In the genomic region with DNA sequence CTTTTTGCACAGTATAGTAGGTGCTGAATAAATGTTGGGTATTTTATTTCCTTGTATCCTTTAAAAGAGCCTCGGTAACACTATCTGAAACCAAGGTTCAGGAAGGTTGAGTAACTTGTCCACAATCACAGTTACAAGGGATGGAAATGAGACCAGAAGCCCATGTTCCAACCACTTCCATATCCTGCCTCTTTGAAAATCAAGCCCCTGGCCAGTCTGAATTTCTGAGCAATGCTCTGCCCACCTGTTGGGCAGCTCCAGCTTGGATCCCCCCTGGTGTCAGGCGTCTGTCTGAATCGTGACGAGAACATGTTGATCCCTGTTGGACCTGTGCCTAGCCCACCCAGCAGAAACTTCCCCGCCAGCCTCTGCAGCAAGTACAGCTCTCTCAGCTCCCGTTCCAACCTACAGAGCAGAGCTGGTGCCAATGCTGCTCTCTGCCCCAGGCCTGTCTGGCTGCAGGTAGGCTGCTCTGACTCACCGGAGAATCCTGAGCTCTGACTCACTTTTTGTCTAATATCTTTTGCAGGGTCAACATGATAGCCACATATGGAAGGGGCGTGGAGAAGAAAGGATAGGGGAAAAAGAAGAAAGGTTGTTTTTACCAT, we compare ENCODE assay signal across 10 cellular contexts.
DNase-seq lines count a peak whose midpoint lies in the region; ATAC-seq and TF ChIP-seq lines count a peak whose summit lies in the region.
"Had no signal": no experiment of that assay in that cellular context is flagged by ENCODE, and none has a peak within 500 bp of the region (broad histone marks: within the 10 kb centered on the region; RNA-seq: fewer than 3 reads in every experiment).

No MANE protein-coding gene starts in this region.

- intact Hi-C loops in CD4-positive, alpha-beta T cell (cut with DNase I, micrococcal nuclease): no loop called here

- H3K4me2 ChIP-seq in osteoblast (ENCODE audit: insufficient read depth, low read length): peak overlapping the region; percentile 53

- H3K27me3 Mint-ChIP-seq in CD4-positive, alpha-beta T cell: no peaks in the 10 kb centered on the region
- H3K27me3 Mint-ChIP-seq: activated CD4-positive, alpha-beta T cell treated with anti-CD3 and anti-CD28 coated beads, Interleukin-2, amount 10 ng/mL, durations not matched to agents 7 days and 5 days had no signal

- TF ChIP-seq CTCF in GM12865 (IDR thresholded peaks at IDR 0.05; ENCODE audit: insufficient read depth, low read depth, low read length, missing control alignments) (no peak), osteoblast (IDR thresholded peaks at IDR 0.05; ENCODE audit: extremely low read depth, low read depth, low read length) (no peak)
- TF ChIP-seq CTCF in CD4-positive, alpha-beta T cell (IDR thresholded peaks at IDR 0.05): no peak

- no peaks in the 10 kb centered on the region for H3K9me3 ChIP-seq in osteoblast (ENCODE audit: low read depth, low read length)
- no peaks in the 10 kb centered on the region for H3K9me3 ChIP-seq in CD4-positive, alpha-beta T cell (ENCODE audit: control insufficient read depth, low read length)

- H3K27me3 ChIP-seq in osteoblast (ENCODE audit: insufficient read depth, low read length): no peaks in the 10 kb centered on the region
- no peaks in the 10 kb centered on the region for H3K27me3 ChIP-seq in CD4-positive, alpha-beta T cell (ENCODE audit: control insufficient read depth, insufficient read depth, low read length)

- H3K36me3 Mint-ChIP-seq in CD4-positive, alpha-beta T cell (ENCODE audit: low read depth): no peaks in the 10 kb centered on the region

- H3K36me3 ChIP-seq in osteoblast (ENCODE audit: insufficient read depth, low read length): no peaks in the 10 kb centered on the region

- peak; percentile 25 for DNase-seq in GM12865 (ENCODE audit: low read depth)
- peak; percentile 80 for DNase-seq in HT-29 (ENCODE audit: low spot score)
- DNase-seq in T47D (ENCODE audit: low read depth in 1 of 2, low spot score in 1 of 2): peak; percentile 28 to 52
- no peak for DNase-seq in osteoblast (ENCODE audit: insufficient read length, low spot score, missing footprints)
- no peak for DNase-seq in activated effector memory CD4-positive, alpha-beta T cell treated with Interleukin-2 at 50 U/mL for 16 hours
- no peak for DNase-seq in CD4-positive, alpha-beta T cell
- no peak for DNase-seq in stimulated activated CD4-positive, alpha-beta T cell treated with anti-CD3 and anti-CD28 coated beads, Interleukin-12 subunit alpha, Interleukin-12 subunit beta, amount 100 ng/mL, for 4 hours
- DNase-seq: activated CD4-positive, alpha-beta T cell treated with anti-CD3 and anti-CD28 coated beads, Interleukin-2, amount 10 ng/mL, durations not matched to agents 7 days and 5 days; DMS79 treated with DMSO at 0.1 percent for 48 hours had no signal

- no peaks in the 10 kb centered on the region for H4K20me1 ChIP-seq in osteoblast (ENCODE audit: insufficient read depth, low read length)

- POLR2A ChIA-PET in CD4-positive, alpha-beta T cell (lab: Charles Lee): no interaction called here

- H3K9me3 Mint-ChIP-seq in CD4-positive, alpha-beta T cell: no peaks in the 10 kb centered on the region
- H3K9me3 Mint-ChIP-seq: activated CD4-positive, alpha-beta T cell treated with anti-CD3 and anti-CD28 coated beads, Interleukin-2, amount 10 ng/mL, durations not matched to agents 7 days and 5 days had no signal

- H3K27ac ChIP-seq in osteoblast (ENCODE audit: low read depth, low read length): peak overlapping the region; percentile 23
- H3K27ac ChIP-seq in CD4-positive, alpha-beta T cell (ENCODE audit: low read depth, low read length): no peak overlapping the region

- no peaks in the 10 kb centered on the region for H3K79me2 ChIP-seq in osteoblast (ENCODE audit: insufficient read depth, low read length)

- no peak for ATAC-seq in CD4-positive, alpha-beta T cell (ENCODE audit: poor library complexity)
- ATAC-seq in GM21526 (IDR thresholded peaks at IDR 0.05; ENCODE audit: low FRiP score, unreplicated experiment): no peak

- H3K27ac Mint-ChIP-seq in CD4-positive, alpha-beta T cell: no peak overlapping the region
- H3K27ac Mint-ChIP-seq: activated CD4-positive, alpha-beta T cell treated with anti-CD3 and anti-CD28 coated beads, Interleukin-2, amount 10 ng/mL, durations not matched to agents 7 days and 5 days had no signal

- H3K4me3 ChIP-seq in GM12865 (ENCODE audit: low read depth, low read length): no peak overlapping the region
- peak overlapping the region; percentile 30 for H3K4me3 ChIP-seq in osteoblast (ENCODE audit: insufficient read depth, low read length)

- H3K4me1 Mint-ChIP-seq in CD4-positive, alpha-beta T cell (ENCODE audit: low read depth): no peaks in the 10 kb centered on the region
- H3K4me1 Mint-ChIP-seq: activated CD4-positive, alpha-beta T cell treated with anti-CD3 and anti-CD28 coated beads, Interleukin-2, amount 10 ng/mL, durations not matched to agents 7 days and 5 days had no signal

- peaks cover 25% of the 10 kb centered on the region for H3K4me1 ChIP-seq in osteoblast (ENCODE audit: insufficient read depth, low read length)

- no peak overlapping the region for H3K4me3 Mint-ChIP-seq in CD4-positive, alpha-beta T cell
- H3K4me3 Mint-ChIP-seq: activated CD4-positive, alpha-beta T cell treated with anti-CD3 and anti-CD28 coated beads, Interleukin-2, amount 10 ng/mL, durations not matched to agents 7 days and 5 days had no signal

- peak overlapping the region; percentile 36 for H2AFZ ChIP-seq in osteoblast (ENCODE audit: low read length)

- CTCF ChIA-PET in CD4-positive, alpha-beta T cell (lab: Charles Lee): no interaction called here

- in situ Hi-C loops in T47D (cut with HindIII; ENCODE audit: low pct_unique_long_range_greater_than_20kb, low sequenced_read_pairs): no loop called here

Comparison
In these comparisons a context has a peak if more than half of its experiments do, and no peak if none do; other contexts are left out.
1. DNase-seq: peak in GM12865 (single experiment), HT-29 (single experiment) and T47D (2 of 2); none in osteoblast (single experiment), activated effector memory CD4-positive, alpha-beta T cell treated with Interleukin-2 at 50 U/mL for 16 hours (single experiment), CD4-positive, alpha-beta T cell (0 of 10) and stimulated activated CD4-positive, alpha-beta T cell treated with anti-CD3 and anti-CD28 coated beads, Interleukin-12 subunit alpha, Interleukin-12 subunit beta, amount 100 ng/mL, for 4 hours (single experiment).